In the genomic region with DNA sequence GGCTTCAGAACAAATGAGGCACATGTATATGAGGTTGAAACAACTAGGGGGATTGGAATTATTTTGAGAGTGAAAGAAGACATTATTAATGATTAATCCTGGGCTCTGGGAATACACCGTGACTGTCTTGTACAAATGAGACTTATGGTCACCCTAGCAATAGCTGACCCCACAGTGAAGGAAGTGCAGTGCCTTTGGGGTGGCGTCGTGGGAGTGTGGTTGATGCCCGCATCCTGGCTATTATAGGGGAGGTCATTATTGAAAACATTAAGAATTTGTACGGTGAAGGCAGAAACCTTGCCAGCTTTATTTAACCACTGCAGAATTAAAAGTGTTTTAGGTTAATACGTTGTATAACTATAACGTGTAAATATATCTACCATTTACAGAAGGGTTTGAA, we compare ENCODE assay signal across 23 cellular contexts.
"Had no signal": no experiment of that assay in that cellular context is flagged by ENCODE, and none has a peak within 500 bp of the region (broad histone marks: within the 10 kb centered on the region; RNA-seq: fewer than 3 reads in every experiment).

No MANE protein-coding gene starts in this region.

- H3K4me1 ChIP-seq: colonic mucosa, esophagus muscularis mucosa, esophagus squamous epithelium, foreskin keratinocyte, gastrocnemius medialis, gastroesophageal sphincter, heart left ventricle, heart right ventricle had no signal

- DNase-seq: colonic mucosa; cortex of kidney; dermis blood vessel endothelial cell; dorsolateral prefrontal cortex; effector CD4-positive, alpha-beta T cell; effector CD8-positive, alpha-beta T cell; effector memory CD4-positive, alpha-beta T cell; effector memory CD8-positive, alpha-beta T cell; endodermal cell; erythroblast; esophagus squamous epithelium; foreskin fibroblast; foreskin keratinocyte; foreskin melanocyte; gastrocnemius medialis; glutamatergic neuron; head of caudate nucleus; heart left ventricle; heart right ventricle had no signal

- H3K27me3 ChIP-seq: colonic mucosa, dorsolateral prefrontal cortex, esophagus muscularis mucosa, esophagus squamous epithelium, foreskin keratinocyte, gastrocnemius medialis, gastroesophageal sphincter, heart left ventricle, heart right ventricle had no signal

- H3K9me3 ChIP-seq: colonic mucosa, esophagus muscularis mucosa, esophagus squamous epithelium, gastrocnemius medialis, gastroesophageal sphincter had no signal

- H3K4me3 ChIP-seq: colonic mucosa, coronary artery, dorsolateral prefrontal cortex, esophagus muscularis mucosa, esophagus squamous epithelium, gastrocnemius medialis, gastroesophageal sphincter, heart left ventricle, heart right ventricle had no signal

- H3K36me3 ChIP-seq: colonic mucosa, esophagus muscularis mucosa, esophagus squamous epithelium, gastrocnemius medialis, gastroesophageal sphincter, heart left ventricle, heart right ventricle had no signal

- H3K27ac ChIP-seq: colonic mucosa, coronary artery, dorsolateral prefrontal cortex, epithelial cell of prostate, esophagus muscularis mucosa, esophagus squamous epithelium, foreskin keratinocyte, gastrocnemius medialis, gastroesophageal sphincter, heart left ventricle, heart right ventricle had no signal
